ENCODE assay signal across 1 cellular context in the genomic region with DNA sequence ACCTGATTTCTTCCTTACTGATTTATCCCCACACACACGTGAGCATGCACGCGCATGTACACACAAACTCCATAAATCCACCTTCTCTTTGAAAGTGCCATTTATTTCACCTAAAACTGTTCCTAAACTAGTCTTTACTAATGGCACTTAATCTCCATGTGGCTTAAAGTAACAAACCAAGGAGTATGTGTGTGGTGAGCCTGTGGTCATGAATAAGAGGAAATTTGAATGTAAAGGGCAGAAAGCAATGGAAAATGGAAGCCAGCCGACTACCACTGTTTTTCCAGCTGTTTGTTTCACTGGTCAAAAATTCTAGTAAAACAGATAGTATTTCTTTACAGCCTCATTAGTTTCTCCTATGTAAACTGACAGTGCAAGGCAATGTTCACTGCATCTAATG.
TF ChIP-seq lines count a peak whose summit lies in the region.

No MANE protein-coding gene starts in this region.

TF ChIP-seq in SK-N-SH treated with all-trans-retinoic acid at 6 μM for 48 hours, 23 proteins besides CTCF, POLR2A, EP300 and RAD21 (continued from another document):
- TF ChIP-seq, protein P1, sequence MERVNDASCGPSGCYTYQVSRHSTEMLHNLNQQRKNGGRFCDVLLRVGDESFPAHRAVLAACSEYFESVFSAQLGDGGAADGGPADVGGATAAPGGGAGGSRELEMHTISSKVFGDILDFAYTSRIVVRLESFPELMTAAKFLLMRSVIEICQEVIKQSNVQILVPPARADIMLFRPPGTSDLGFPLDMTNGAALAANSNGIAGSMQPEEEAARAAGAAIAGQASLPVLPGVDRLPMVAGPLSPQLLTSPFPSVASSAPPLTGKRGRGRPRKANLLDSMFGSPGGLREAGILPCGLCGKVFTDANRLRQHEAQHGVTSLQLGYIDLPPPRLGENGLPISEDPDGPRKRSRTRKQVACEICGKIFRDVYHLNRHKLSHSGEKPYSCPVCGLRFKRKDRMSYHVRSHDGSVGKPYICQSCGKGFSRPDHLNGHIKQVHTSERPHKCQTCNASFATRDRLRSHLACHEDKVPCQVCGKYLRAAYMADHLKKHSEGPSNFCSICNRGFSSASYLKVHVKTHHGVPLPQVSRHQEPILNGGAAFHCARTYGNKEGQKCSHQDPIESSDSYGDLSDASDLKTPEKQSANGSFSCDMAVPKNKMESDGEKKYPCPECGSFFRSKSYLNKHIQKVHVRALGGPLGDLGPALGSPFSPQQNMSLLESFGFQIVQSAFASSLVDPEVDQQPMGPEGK (CRISPR knock-in tag; IDR thresholded peaks at IDR 0.05; ENCODE audit: borderline replicate concordance): no peak
- TF ChIP-seq ZFP3 (CRISPR knock-in tag; IDR thresholded peaks at IDR 0.05): no peak
- TF ChIP-seq ZFP30 (CRISPR knock-in tag; IDR thresholded peaks at IDR 0.05): no peak
- TF ChIP-seq ZNF8 (CRISPR knock-in tag; IDR thresholded peaks at IDR 0.05): no peak
- TF ChIP-seq RARB (CRISPR knock-in tag; IDR thresholded peaks at IDR 0.05): no peak
- TF ChIP-seq, protein P2, sequence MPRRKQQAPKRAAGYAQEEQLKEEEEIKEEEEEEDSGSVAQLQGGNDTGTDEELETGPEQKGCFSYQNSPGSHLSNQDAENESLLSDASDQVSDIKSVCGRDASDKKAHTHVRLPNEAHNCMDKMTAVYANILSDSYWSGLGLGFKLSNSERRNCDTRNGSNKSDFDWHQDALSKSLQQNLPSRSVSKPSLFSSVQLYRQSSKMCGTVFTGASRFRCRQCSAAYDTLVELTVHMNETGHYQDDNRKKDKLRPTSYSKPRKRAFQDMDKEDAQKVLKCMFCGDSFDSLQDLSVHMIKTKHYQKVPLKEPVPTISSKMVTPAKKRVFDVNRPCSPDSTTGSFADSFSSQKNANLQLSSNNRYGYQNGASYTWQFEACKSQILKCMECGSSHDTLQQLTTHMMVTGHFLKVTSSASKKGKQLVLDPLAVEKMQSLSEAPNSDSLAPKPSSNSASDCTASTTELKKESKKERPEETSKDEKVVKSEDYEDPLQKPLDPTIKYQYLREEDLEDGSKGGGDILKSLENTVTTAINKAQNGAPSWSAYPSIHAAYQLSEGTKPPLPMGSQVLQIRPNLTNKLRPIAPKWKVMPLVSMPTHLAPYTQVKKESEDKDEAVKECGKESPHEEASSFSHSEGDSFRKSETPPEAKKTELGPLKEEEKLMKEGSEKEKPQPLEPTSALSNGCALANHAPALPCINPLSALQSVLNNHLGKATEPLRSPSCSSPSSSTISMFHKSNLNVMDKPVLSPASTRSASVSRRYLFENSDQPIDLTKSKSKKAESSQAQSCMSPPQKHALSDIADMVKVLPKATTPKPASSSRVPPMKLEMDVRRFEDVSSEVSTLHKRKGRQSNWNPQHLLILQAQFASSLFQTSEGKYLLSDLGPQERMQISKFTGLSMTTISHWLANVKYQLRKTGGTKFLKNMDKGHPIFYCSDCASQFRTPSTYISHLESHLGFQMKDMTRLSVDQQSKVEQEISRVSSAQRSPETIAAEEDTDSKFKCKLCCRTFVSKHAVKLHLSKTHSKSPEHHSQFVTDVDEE (CRISPR knock-in tag; IDR thresholded peaks at IDR 0.05): no peak
- no peak for TF ChIP-seq CSDC2 (CRISPR knock-in tag; IDR thresholded peaks at IDR 0.05)
- no peak for TF ChIP-seq BACH2 (CRISPR knock-in tag; IDR thresholded peaks at IDR 0.05; ENCODE audit: borderline replicate concordance)
- TF ChIP-seq, protein P3, sequence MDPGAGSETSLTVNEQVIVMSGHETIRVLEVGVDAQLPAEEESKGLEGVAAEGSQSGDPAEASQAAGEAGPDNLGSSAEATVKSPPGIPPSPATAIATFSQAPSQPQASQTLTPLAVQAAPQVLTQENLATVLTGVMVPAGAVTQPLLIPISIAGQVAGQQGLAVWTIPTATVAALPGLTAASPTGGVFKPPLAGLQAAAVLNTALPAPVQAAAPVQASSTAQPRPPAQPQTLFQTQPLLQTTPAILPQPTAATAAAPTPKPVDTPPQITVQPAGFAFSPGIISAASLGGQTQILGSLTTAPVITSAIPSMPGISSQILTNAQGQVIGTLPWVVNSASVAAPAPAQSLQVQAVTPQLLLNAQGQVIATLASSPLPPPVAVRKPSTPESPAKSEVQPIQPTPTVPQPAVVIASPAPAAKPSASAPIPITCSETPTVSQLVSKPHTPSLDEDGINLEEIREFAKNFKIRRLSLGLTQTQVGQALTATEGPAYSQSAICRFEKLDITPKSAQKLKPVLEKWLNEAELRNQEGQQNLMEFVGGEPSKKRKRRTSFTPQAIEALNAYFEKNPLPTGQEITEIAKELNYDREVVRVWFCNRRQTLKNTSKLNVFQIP (CRISPR knock-in tag; IDR thresholded peaks at IDR 0.05; ENCODE audit: borderline replicate concordance, low read depth): no peak
- no peak for TF ChIP-seq TCF4 (CRISPR knock-in tag; IDR thresholded peaks at IDR 0.05; ENCODE audit: borderline replicate concordance)
